ENCODE assay signal across 11 cellular contexts in genomic region chr15:92101706-92102434, GRCh38.
DNase-seq lines count a peak whose midpoint lies in the region; ATAC-seq and TF ChIP-seq lines count a peak whose summit lies in the region.
"Had no signal": no experiment of that assay in that cellular context is flagged by ENCODE, and none has a peak within 500 bp of the region (broad histone marks: within the 10 kb centered on the region; RNA-seq: fewer than 3 reads in every experiment).

No MANE protein-coding gene starts in this region.

- H3K36me3 ChIP-seq in CD8-positive, alpha-beta memory T cell (ENCODE audit: insufficient read depth, low read length) = no peaks in the 10 kb centered on the region

- no peak overlapping the region for H3K27ac ChIP-seq in CD8-positive, alpha-beta memory T cell (ENCODE audit: low read depth, low read length)
- H3K27ac ChIP-seq in RWPE1 = no peak overlapping the region
- H3K27ac ChIP-seq: HL-60 had no signal

- peak overlapping the region in 7 of 8 donors; percentile 54 to 89 (median 77) for H3K27ac Mint-ChIP-seq in CD8-positive, alpha-beta memory T cell
- peak overlapping the region; percentile 79 for H3K27ac Mint-ChIP-seq in activated CD8-positive, alpha-beta T cell treated with anti-CD3 and anti-CD28 coated beads, Interleukin-2, amount 10 ng/mL, durations not matched to agents 7 days and 5 days

- CTCF ChIA-PET in CD8-positive, alpha-beta memory T cell (lab: Charles Lee) = interaction anchor here (1.3 to 1.4 kb wide), 2 partner anchors 25 to 613 kb away, joined by 4 to 6 read pairs; no protein-coding TSS in a partner anchor
- CTCF ChIA-PET in activated CD8-positive, alpha-beta T cell treated with anti-CD3 and anti-CD28 coated beads, Interleukin-2, amount 10 ng/mL, durations not matched to agents 7 days and 5 days (lab: Charles Lee) = interaction anchor here (1.3 to 1.9 kb wide), 3 partner anchors 8 to 613 kb away, joined by 4 to 5 read pairs (median 4); no protein-coding TSS in a partner anchor
- CTCF ChIA-PET in RWPE1 (lab: Yijun Ruan, JAX) = interaction anchor here (0.8 to 1.4 kb wide), 3 partner anchors 11 to 613 kb away, joined by 3 to 4 read pairs (median 4); no protein-coding TSS in a partner anchor

- no peak for TF ChIP-seq CTCF in RWPE1 (conservative IDR thresholded peaks at IDR 0.05; ENCODE audit: low read depth)

- peak overlapping the region in 5 of 7 donors; percentile 16 to 67 (median 62) for H3K4me3 Mint-ChIP-seq in CD8-positive, alpha-beta memory T cell
- peak overlapping the region; percentile 29 for H3K4me3 Mint-ChIP-seq in activated CD8-positive, alpha-beta T cell treated with anti-CD3 and anti-CD28 coated beads, Interleukin-2, amount 10 ng/mL, durations not matched to agents 7 days and 5 days
- H3K4me3 Mint-ChIP-seq: brain had no signal

- no peaks in the 10 kb centered on the region for H3K9me3 Mint-ChIP-seq in CD8-positive, alpha-beta memory T cell
- no peaks in the 10 kb centered on the region for H3K9me3 Mint-ChIP-seq in activated CD8-positive, alpha-beta T cell treated with anti-CD3 and anti-CD28 coated beads, Interleukin-2, amount 10 ng/mL, durations not matched to agents 7 days and 5 days (ENCODE audit: insufficient read depth)
- H3K9me3 Mint-ChIP-seq: brain had no signal

- H3K9me3 ChIP-seq in CD8-positive, alpha-beta memory T cell (ENCODE audit: low read length) = no peaks in the 10 kb centered on the region

- peak in 1 of 5 donors; percentile 57 for DNase-seq in CD8-positive, alpha-beta memory T cell
- peak; percentile 43 for DNase-seq in activated CD8-positive, alpha-beta T cell treated with anti-CD3 and anti-CD28 coated beads, Interleukin-2, amount 10 ng/mL, durations not matched to agents 7 days and 5 days
- DNase-seq in activated gamma-delta T cell treated with Interleukin-2 at 50 U/mL for 16 hours (no peak), cerebellum (ENCODE audit: low spot score) (no peak), RWPE1 (ENCODE audit: low spot score) (no peak), pons (ENCODE audit: low spot score) (no peak)

- peaks cover 10 to 25% (median 10%) of the 10 kb centered on the region in 3 donors for H3K36me3 Mint-ChIP-seq in CD8-positive, alpha-beta memory T cell
- H3K36me3 Mint-ChIP-seq in activated CD8-positive, alpha-beta T cell treated with anti-CD3 and anti-CD28 coated beads, Interleukin-2, amount 10 ng/mL, durations not matched to agents 7 days and 5 days (ENCODE audit: low read depth) = peaks cover 11% of the 10 kb centered on the region
- H3K36me3 Mint-ChIP-seq: brain had no signal

- POLR2A ChIA-PET in CD8-positive, alpha-beta memory T cell (lab: Charles Lee) = no interaction called here
- POLR2A ChIA-PET in activated CD8-positive, alpha-beta T cell treated with anti-CD3 and anti-CD28 coated beads, Interleukin-2, amount 10 ng/mL, durations not matched to agents 7 days and 5 days (lab: Charles Lee) = no interaction called here
- POLR2A ChIA-PET in RWPE1 (lab: Yijun Ruan, JAX; ENCODE audit: low non-redundant PET) = no interaction called here

- H3K4me1 Mint-ChIP-seq in CD8-positive, alpha-beta memory T cell = peaks cover 36 to 47% (median 42%) of the 10 kb centered on the region in 3 donors
- peaks cover 33% of the 10 kb centered on the region for H3K4me1 Mint-ChIP-seq in activated CD8-positive, alpha-beta T cell treated with anti-CD3 and anti-CD28 coated beads, Interleukin-2, amount 10 ng/mL, durations not matched to agents 7 days and 5 days (ENCODE audit: low read depth)

- H3K27me3 ChIP-seq in CD8-positive, alpha-beta memory T cell (ENCODE audit: insufficient read depth, low read length, poor library complexity, severe bottlenecking) = no peaks in the 10 kb centered on the region

- no peaks in the 10 kb centered on the region for H3K27me3 Mint-ChIP-seq in CD8-positive, alpha-beta memory T cell
- H3K27me3 Mint-ChIP-seq in activated CD8-positive, alpha-beta T cell treated with anti-CD3 and anti-CD28 coated beads, Interleukin-2, amount 10 ng/mL, durations not matched to agents 7 days and 5 days (ENCODE audit: low read depth) = no peaks in the 10 kb centered on the region

- peaks cover 13% of the 10 kb centered on the region for H3K4me1 ChIP-seq in CD8-positive, alpha-beta memory T cell (ENCODE audit: insufficient read depth, low read length)

- ATAC-seq in GM19395 (IDR thresholded peaks at IDR 0.05; ENCODE audit: unreplicated experiment) = peak; percentile 68
- ATAC-seq in HG03108 (IDR thresholded peaks at IDR 0.05; ENCODE audit: unreplicated experiment) = peak; percentile 53
- ATAC-seq in activated CD8-positive, alpha-beta T cell treated with anti-CD3 and anti-CD28 coated beads, Interleukin-2, amount 10 ng/mL, durations not matched to agents 7 days and 5 days = peak; percentile 21
- ATAC-seq: left lobe of liver had no signal

- no peak overlapping the region for H3K4me3 ChIP-seq in CD8-positive, alpha-beta memory T cell (ENCODE audit: low read length)
